ENCODE assay signal across 8 cellular contexts in the genomic region with DNA sequence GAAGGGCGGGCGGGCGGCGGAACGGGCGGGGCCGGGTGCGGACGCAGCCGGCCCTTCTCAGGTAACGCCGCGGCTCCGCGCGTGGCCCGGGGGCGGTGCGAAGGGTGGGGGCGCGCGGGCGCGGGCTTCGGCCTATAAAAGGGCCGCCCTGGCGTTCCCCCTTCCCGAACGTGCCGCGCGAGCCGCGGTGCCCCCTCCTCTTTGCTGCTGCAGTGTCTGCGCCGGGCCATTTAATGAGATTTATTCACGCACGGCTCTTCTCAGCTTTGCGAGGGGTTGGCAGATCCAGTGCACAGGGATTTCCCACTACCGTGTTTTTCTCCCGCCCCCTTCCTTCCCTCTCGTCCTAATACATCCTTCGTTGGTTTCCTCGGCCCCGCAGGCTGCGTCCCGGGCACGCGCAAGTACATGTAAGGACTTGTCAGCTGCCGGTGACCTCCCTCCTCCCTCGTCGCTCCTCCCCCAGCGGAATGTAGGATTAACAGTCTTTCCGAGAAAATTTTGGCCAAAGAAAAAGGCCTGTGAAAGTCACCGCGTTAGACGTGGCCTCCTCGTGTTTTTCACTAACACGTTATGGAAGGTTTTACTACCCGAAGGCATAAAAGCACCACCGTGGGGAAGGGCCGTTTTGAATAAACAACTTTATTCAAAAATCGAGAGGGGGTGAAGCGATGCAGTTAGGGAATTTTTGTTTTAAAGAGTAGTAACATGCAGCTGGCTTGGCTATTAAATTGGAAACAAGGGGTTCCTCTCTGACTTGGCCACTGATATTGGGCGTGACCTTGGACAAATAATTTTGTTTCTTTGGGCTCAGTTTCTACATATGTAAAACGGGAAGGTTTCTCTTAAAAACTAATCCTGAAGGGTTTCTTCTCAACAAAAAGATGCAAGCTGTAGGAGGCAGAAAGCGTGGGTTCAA. TPM values are rescaled to one million over a fixed set of nuclear protein-coding genes. Genes with fewer than 3 reads are reported as not detected.
DNase-seq lines count a peak whose midpoint lies in the region; ATAC-seq, FAIRE-seq and TF ChIP-seq lines count a peak whose summit lies in the region.

No MANE protein-coding gene starts in this region.

- H3K27ac ChIP-seq in RWPE2 (ENCODE audit: poor library complexity, severe bottlenecking) (peak overlapping the region; percentile 89), neutrophil (peak overlapping the region; percentile 99)

- H3K9me3 Mint-ChIP-seq in activated naive CD4-positive, alpha-beta T cell treated with anti-CD3 and anti-CD28 coated beads for 36 hours, result no peaks in the 10 kb centered on the region

- in situ Hi-C loops in G401 (cut with HindIII; ENCODE audit: low sequenced_read_pairs), result no loop called here

- H3K9me3 ChIP-seq in RWPE2 (ENCODE audit: severe bottlenecking) (no peaks in the 10 kb centered on the region), neutrophil (no peaks in the 10 kb centered on the region)

- TF ChIP-seq CTCF in RWPE2 (IDR thresholded peaks at IDR 0.05; ENCODE audit: poor library complexity, severe bottlenecking), result no peak
- TF ChIP-seq CTCF in neutrophil (IDR thresholded peaks at IDR 0.05), result no peak

- H3K27me3 ChIP-seq in RWPE2 (ENCODE audit: insufficient read depth, poor library complexity, severe bottlenecking) (no peaks in the 10 kb centered on the region), neutrophil (no peaks in the 10 kb centered on the region)

- peak overlapping the region; percentile 75 for H3K4me3 ChIP-seq in RWPE2 (ENCODE audit: severe bottlenecking)
- H3K4me3 ChIP-seq in neutrophil (ENCODE audit: low read depth in 1 of 2, low read length in 1 of 2), result peak overlapping the region; percentile 84 to 87

- CTCF ChIA-PET in activated naive CD4-positive, alpha-beta T cell treated with anti-CD3 and anti-CD28 coated beads for 36 hours (lab: Charles Lee), result interaction anchor here (1.3 to 2.4 kb wide), 2 partner anchors 82 to 225 kb away, joined by 4 to 8 read pairs; a partner anchor contains a TSS

- peaks cover 24% of the 10 kb centered on the region for H3K36me3 Mint-ChIP-seq in activated naive CD4-positive, alpha-beta T cell treated with anti-CD3 and anti-CD28 coated beads for 36 hours (ENCODE audit: low read depth)

- peaks cover 26% of the 10 kb centered on the region for H3K4me1 ChIP-seq in RWPE2 (ENCODE audit: insufficient read depth, poor library complexity, severe bottlenecking)
- peaks cover 56 to 61% of the 10 kb centered on the region in 2 experiments for H3K4me1 ChIP-seq in neutrophil (ENCODE audit: control insufficient read depth in 1 of 2, insufficient read depth in 1 of 2, low read depth in 1 of 2, low read length in 1 of 2)

- H3K4me3 Mint-ChIP-seq in activated naive CD4-positive, alpha-beta T cell treated with anti-CD3 and anti-CD28 coated beads for 36 hours, result peak overlapping the region; percentile 97

- H3K27ac Mint-ChIP-seq in activated naive CD4-positive, alpha-beta T cell treated with anti-CD3 and anti-CD28 coated beads for 36 hours, result peak overlapping the region; percentile 99

- FAIRE-seq in frontal cortex (lab: Jason Lieb, UNC), result no peak

- no peaks in the 10 kb centered on the region for H3K36me3 ChIP-seq in RWPE2 (ENCODE audit: low read depth)
- H3K36me3 ChIP-seq in neutrophil, result no peaks in the 10 kb centered on the region

- intact Hi-C loops in activated naive CD4-positive, alpha-beta T cell treated with anti-CD3 and anti-CD28 coated beads for 36 hours (cut with micrococcal nuclease), result loop anchor here (1.0 to 10.0 kb wide), 18 partner anchors 82 to 669 kb away; partner anchors contain the start of genes AMD1, CDK19, FAM229B and FYN

- DNase-seq in G401 (ENCODE audit: low spot score) (peak; percentile 95), GOT3 (lab: John Stamatoyannopoulos, UW) (peak; percentile 86), LHCN-M2 (ENCODE audit: low read depth) (peak; percentile 97), RWPE2 (ENCODE audit: low spot score) (peak; percentile 95), frontal cortex (ENCODE audit: low spot score in 2 of 2) (peak; percentile 66 to 70), superior temporal gyrus (ENCODE audit: extremely low spot score) (peak; percentile 86)
- peak; percentile 92 for DNase-seq in activated naive CD4-positive, alpha-beta T cell treated with anti-CD3 and anti-CD28 coated beads for 36 hours

- H3K27me3 Mint-ChIP-seq in activated naive CD4-positive, alpha-beta T cell treated with anti-CD3 and anti-CD28 coated beads for 36 hours (ENCODE audit: low read depth), result no peaks in the 10 kb centered on the region

- ATAC-seq in RWPE2 (ENCODE audit: low read depth), result peak; percentile 67

- peaks cover 47% of the 10 kb centered on the region for H3K4me1 Mint-ChIP-seq in activated naive CD4-positive, alpha-beta T cell treated with anti-CD3 and anti-CD28 coated beads for 36 hours (ENCODE audit: low read depth)

RNA-seq across cellular contexts. Expression of gene REV3L, which starts 1.0 kb away (rescaled TPM):
- 13.7 and 26.2 TPM in 2 replicates for total RNA-seq in G401 (2014; rRNA removed; shearing (Covaris generic))
- total RNA-seq in LHCN-M2 (2014; rRNA removed), result 29.4 and 31.9 TPM in 2 replicates
- 5.3 TPM for polyA plus RNA-seq in LHCN-M2 (2012)
- 10 to 100 TPM; 11.9 to 16.0 TPM for total RNA-seq in activated naive CD4-positive, alpha-beta T cell treated with anti-CD3 and anti-CD28 coated beads for 36 hours
- total RNA-seq in frontal cortex, result 95.0 TPM

Comparison
In these comparisons a context has a peak if more than half of its experiments do, and no peak if none do; other contexts are left out.
1. Peak in every context shown above with its lines: DNase-seq, ATAC-seq, H3K4me3 ChIP-seq and H3K27ac ChIP-seq.